In genomic region chr17:31926100-31926729, GRCh38 we compare ENCODE assay signal across 9 cellular contexts.
"Had no signal": no experiment of that assay in that cellular context is flagged by ENCODE, and none has a peak within 500 bp of the region (broad histone marks: within the 10 kb centered on the region; RNA-seq: fewer than 3 reads in every experiment).

No MANE protein-coding gene starts in this region.

- H3K9me3 Mint-ChIP-seq: mesothelial cell of epicardium had no signal

- H3K4me1 Mint-ChIP-seq: mesothelial cell of epicardium, T-helper 17 cell had no signal

- FAIRE-seq: endometrium, islet of Langerhans had no signal

- H3K27ac Mint-ChIP-seq: mesothelial cell of epicardium, progenitor cell of endocrine pancreas, T-helper 17 cell had no signal

- H3K4me3 Mint-ChIP-seq: mesothelial cell of epicardium, T-helper 17 cell had no signal

- H3K36me3 Mint-ChIP-seq: mesothelial cell of epicardium had no signal

- H3K27me3 Mint-ChIP-seq: progenitor cell of endocrine pancreas, T-helper 17 cell had no signal

- ATAC-seq: gastroesophageal sphincter, T-helper 17 cell had no signal

- DNase-seq: activated gamma-delta T cell, SHP77, T-helper 17 cell, WERI-Rb-1 had no signal
